Comparison of ENCODE assay signal across 8 cellular contexts in genomic region chr7:158976849-158977593, GRCh38.
DNase-seq lines count a peak whose midpoint lies in the region; ATAC-seq and TF ChIP-seq lines count a peak whose summit lies in the region.

No MANE protein-coding gene starts in this region.

- H3K27me3 Mint-ChIP-seq in activated T-cell treated with anti-CD3 and anti-CD28 coated beads, Interleukin-2, amount 50 U/mL, for 24 hours = no peaks in the 10 kb centered on the region
- H3K27me3 Mint-ChIP-seq in natural killer cell treated with Interleukin-12 subunit alpha and Interleukin-12 subunit beta and Interleukin-15 and Interleukin-18, amount 100 ng/mL, for 72 hours = no peaks in the 10 kb centered on the region
- peaks cover 0 to 6% of the 10 kb centered on the region in 2 donors for H3K27me3 Mint-ChIP-seq in stimulated activated naive B cell treated with anti-CD40 and anti-IgM and Interleukin-4, amounts not matched to agents 10 μg/mL and 1 μg/mL and 100 μg/mL, for 72 hours

- H3K27ac Mint-ChIP-seq in activated T-cell treated with anti-CD3 and anti-CD28 coated beads, Interleukin-2, amount 50 U/mL, for 24 hours = peak overlapping the region; percentile 82
- peak overlapping the region; percentile 64 to 77 for H3K27ac Mint-ChIP-seq in natural killer cell treated with Interleukin-12 subunit alpha and Interleukin-12 subunit beta and Interleukin-15 and Interleukin-18, amount 100 ng/mL, for 72 hours
- peak overlapping the region; percentile 62 for H3K27ac Mint-ChIP-seq in stimulated activated naive B cell treated with anti-CD40 and anti-IgM and Interleukin-4, amounts not matched to agents 10 μg/mL and 1 μg/mL and 100 μg/mL, for 72 hours

- peaks cover 10% of the 10 kb centered on the region for H3K9me3 Mint-ChIP-seq in activated T-cell treated with anti-CD3 and anti-CD28 coated beads, Interleukin-2, amount 50 U/mL, for 24 hours
- H3K9me3 Mint-ChIP-seq in natural killer cell treated with Interleukin-12 subunit alpha and Interleukin-12 subunit beta and Interleukin-15 and Interleukin-18, amount 100 ng/mL, for 72 hours = no peaks in the 10 kb centered on the region
- H3K9me3 Mint-ChIP-seq in stimulated activated naive B cell treated with anti-CD40 and anti-IgM and Interleukin-4, amounts not matched to agents 10 μg/mL and 1 μg/mL and 100 μg/mL, for 72 hours = peaks cover 7 to 10% of the 10 kb centered on the region in 2 donors

- peak; percentile 94 for TF ChIP-seq CTCF in fibroblast of mammary gland (conservative IDR thresholded peaks at IDR 0.05; ENCODE audit: control insufficient read depth, insufficient read depth, low read depth, low read length)

- peaks cover 2% of the 10 kb centered on the region for H3K36me3 Mint-ChIP-seq in activated T-cell treated with anti-CD3 and anti-CD28 coated beads, Interleukin-2, amount 50 U/mL, for 24 hours (ENCODE audit: low read depth)
- peaks cover 5% of the 10 kb centered on the region for H3K36me3 Mint-ChIP-seq in natural killer cell treated with Interleukin-12 subunit alpha and Interleukin-12 subunit beta and Interleukin-15 and Interleukin-18, amount 100 ng/mL, for 72 hours
- no peaks in the 10 kb centered on the region for H3K36me3 Mint-ChIP-seq in stimulated activated naive B cell treated with anti-CD40 and anti-IgM and Interleukin-4, amounts not matched to agents 10 μg/mL and 1 μg/mL and 100 μg/mL, for 72 hours

- ATAC-seq in GM21360 (IDR thresholded peaks at IDR 0.05; ENCODE audit: unreplicated experiment) = peak; percentile 86
- peak; percentile 85 to 87 for ATAC-seq in natural killer cell treated with Interleukin-12 subunit alpha and Interleukin-12 subunit beta and Interleukin-15 and Interleukin-18, amount 100 ng/mL, for 72 hours
- peak; percentile 86 to 87 for ATAC-seq in stimulated activated naive B cell treated with anti-CD40 and anti-IgM and Interleukin-4, amounts not matched to agents 10 μg/mL and 1 μg/mL and 100 μg/mL, for 72 hours (replicated peaks)

- H3K4me1 Mint-ChIP-seq in activated T-cell treated with anti-CD3 and anti-CD28 coated beads, Interleukin-2, amount 50 U/mL, for 24 hours (ENCODE audit: low read depth) = peaks cover 24% of the 10 kb centered on the region
- peaks cover 11 to 15% of the 10 kb centered on the region in 2 donors for H3K4me1 Mint-ChIP-seq in natural killer cell treated with Interleukin-12 subunit alpha and Interleukin-12 subunit beta and Interleukin-15 and Interleukin-18, amount 100 ng/mL, for 72 hours (ENCODE audit: low read depth in 2 of 2)
- peaks cover 13 to 22% of the 10 kb centered on the region in 2 donors for H3K4me1 Mint-ChIP-seq in stimulated activated naive B cell treated with anti-CD40 and anti-IgM and Interleukin-4, amounts not matched to agents 10 μg/mL and 1 μg/mL and 100 μg/mL, for 72 hours

- DNase-seq in COLO829 (ENCODE audit: low spot score) (peak; percentile 42), HS-5 (ENCODE audit: low read depth) (peak; percentile 20), OCI-M1 (lab: John Stamatoyannopoulos, UW) (peak; percentile 88), fibroblast of mammary gland (ENCODE audit: low read depth) (peak; percentile 68)
- peak; percentile 94 for DNase-seq in activated T-cell treated with anti-CD3 and anti-CD28 coated beads, Interleukin-2, amount 50 U/mL, for 24 hours
- peak; percentile 81 for DNase-seq in natural killer cell treated with Interleukin-12 subunit alpha and Interleukin-12 subunit beta and Interleukin-15 and Interleukin-18, amount 100 ng/mL, for 72 hours (ENCODE audit: low spot score)
- DNase-seq in stimulated activated naive B cell treated with anti-CD40 and anti-IgM and Interleukin-4, amounts not matched to agents 10 μg/mL and 1 μg/mL and 100 μg/mL, for 72 hours = peak; percentile 79

- H3K4me3 Mint-ChIP-seq in activated T-cell treated with anti-CD3 and anti-CD28 coated beads, Interleukin-2, amount 50 U/mL, for 24 hours = peak overlapping the region; percentile 73
- peak overlapping the region; percentile 83 for H3K4me3 Mint-ChIP-seq in natural killer cell treated with Interleukin-12 subunit alpha and Interleukin-12 subunit beta and Interleukin-15 and Interleukin-18, amount 100 ng/mL, for 72 hours
- H3K4me3 Mint-ChIP-seq in stimulated activated naive B cell treated with anti-CD40 and anti-IgM and Interleukin-4, amounts not matched to agents 10 μg/mL and 1 μg/mL and 100 μg/mL, for 72 hours = peak overlapping the region; percentile 83 to 85

- H3K4me3 ChIP-seq in fibroblast of mammary gland (ENCODE audit: control insufficient read depth, low read depth, low read length) = peak overlapping the region; percentile 38

Comparison
In these comparisons a context has a peak if more than half of its experiments do, and no peak if none do; other contexts are left out.
1. Peak in every context shown above with its lines: DNase-seq, ATAC-seq and H3K4me3 ChIP-seq.
2. DNase-seq: peak in every context shown above with its lines; median percentile 94 in activated T-cell treated with anti-CD3 and anti-CD28 coated beads, Interleukin-2, amount 50 U/mL, for 24 hours; 88 in OCI-M1; 81 in natural killer cell treated with Interleukin-12 subunit alpha and Interleukin-12 subunit beta and Interleukin-15 and Interleukin-18, amount 100 ng/mL, for 72 hours; 79 in stimulated activated naive B cell treated with anti-CD40 and anti-IgM and Interleukin-4, amounts not matched to agents 10 μg/mL and 1 μg/mL and 100 μg/mL, for 72 hours; 68 in fibroblast of mammary gland; 42 in COLO829; 20 in HS-5.